ENCODE assay signal across 15 cellular contexts in the genomic region with DNA sequence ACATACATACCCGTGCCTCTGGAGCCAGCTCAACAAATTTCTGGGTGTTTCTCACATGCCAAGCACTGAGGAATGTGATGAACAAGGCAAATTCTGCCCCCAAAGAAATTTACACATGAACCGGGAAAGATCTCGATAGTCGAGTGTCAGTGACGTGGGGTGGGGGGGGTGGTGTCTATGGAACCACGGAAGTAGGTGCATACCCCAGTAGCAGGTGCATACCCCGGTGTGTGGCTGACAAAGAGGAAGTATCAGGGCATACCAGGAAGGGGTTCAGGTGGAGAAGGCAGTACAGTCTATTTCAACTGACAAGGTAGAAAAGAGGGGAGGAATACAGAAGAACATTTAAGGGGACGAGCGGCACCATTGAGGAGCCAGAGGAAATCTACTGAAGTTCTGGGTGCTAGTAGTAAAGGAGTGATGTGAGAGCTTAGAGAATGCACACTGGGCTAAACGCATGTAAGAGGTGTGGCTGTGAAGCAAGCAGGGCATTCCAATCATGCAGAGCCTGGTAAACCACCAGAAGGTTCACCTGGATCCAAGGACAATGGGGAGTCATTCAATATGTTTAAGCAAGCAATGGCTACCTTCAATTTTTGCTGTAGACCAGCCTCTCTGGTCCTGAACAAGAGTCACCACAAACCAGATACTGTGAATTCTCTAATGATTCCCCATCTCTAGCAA. TPM values are rescaled to one million over a fixed set of nuclear protein-coding genes. Genes with fewer than 3 reads are reported as not detected.
DNase-seq lines count a peak whose midpoint lies in the region; ATAC-seq and TF ChIP-seq lines count a peak whose summit lies in the region.
"Had no signal": no experiment of that assay in that cellular context is flagged by ENCODE, and none has a peak within 500 bp of the region (broad histone marks: within the 10 kb centered on the region; RNA-seq: fewer than 3 reads in every experiment).

No MANE protein-coding gene starts in this region.

- no peaks in the 10 kb centered on the region for H3K27me3 ChIP-seq in mammary epithelial cell (ENCODE audit: insufficient read depth, low read length)
- H3K27me3 ChIP-seq in uterus: no peaks in the 10 kb centered on the region
- H3K27me3 ChIP-seq: tibial artery had no signal

- peaks cover 74 to 75% of the 10 kb centered on the region in 2 donors for H3K4me1 Mint-ChIP-seq in natural killer cell treated with Interleukin-12 subunit alpha and Interleukin-12 subunit beta and Interleukin-15 and Interleukin-18, amount 100 ng/mL, for 72 hours (ENCODE audit: low read depth in 2 of 2)
- H3K4me1 Mint-ChIP-seq in natural killer cell: peaks cover 58 to 59% of the 10 kb centered on the region in 2 donors
- peaks cover 45 to 89% (median 88%) of the 10 kb centered on the region in 4 donors for H3K4me1 Mint-ChIP-seq in naive thymus-derived CD8-positive, alpha-beta T cell

- DNase-seq in natural killer cell treated with Interleukin-12 subunit alpha and Interleukin-12 subunit beta and Interleukin-15 and Interleukin-18, amount 100 ng/mL, for 72 hours (ENCODE audit: low spot score): no peak
- no peak for DNase-seq in natural killer cell
- DNase-seq in mammary epithelial cell: no peak
- DNase-seq in naive thymus-derived CD8-positive, alpha-beta T cell: peak in 1 of 10 donors; percentile 5
- DNase-seq in uterus: no peak
- no peak for DNase-seq in substantia nigra (lab: John Stamatoyannopoulos, UW)
- DNase-seq in dedifferentiated amniotic fluid mesenchymal stem cell (ENCODE audit: extremely low spot score): no peak
- no peak for DNase-seq in activated naive CD4-positive, alpha-beta T cell treated with anti-CD3 and anti-CD28 coated beads, Interleukin-2, amount 50 U/mL, for 72 hours (ENCODE audit: low spot score in 2 of 2)
- DNase-seq: head of caudate nucleus, kidney glomerular epithelial cell, NCI-H2029, psoas muscle, tibial artery, WERI-Rb-1 had no signal

- no peak for TF ChIP-seq POLR2A in uterus (IDR thresholded peaks at IDR 0.05)

- peak overlapping the region; percentile 33 for H3K4me2 ChIP-seq in mammary epithelial cell (ENCODE audit: insufficient read depth, low read depth, low read length)

- H3K27ac Mint-ChIP-seq in natural killer cell treated with Interleukin-12 subunit alpha and Interleukin-12 subunit beta and Interleukin-15 and Interleukin-18, amount 100 ng/mL, for 72 hours: peak overlapping the region in 1 of 2 donors; percentile 50
- peak overlapping the region in 1 of 2 donors; percentile 17 for H3K27ac Mint-ChIP-seq in natural killer cell
- peak overlapping the region in 9 of 10 donors; percentile 2 to 84 (median 49) for H3K27ac Mint-ChIP-seq in naive thymus-derived CD8-positive, alpha-beta T cell
- no peak overlapping the region for H3K27ac Mint-ChIP-seq in activated naive CD4-positive, alpha-beta T cell treated with anti-CD3 and anti-CD28 coated beads, Interleukin-2, amount 50 U/mL, for 72 hours

- CTCF ChIA-PET in mammary epithelial cell (lab: Charles Lee; ENCODE audit: low non-redundant PET): no interaction called here

- H3K4me1 ChIP-seq in mammary epithelial cell (ENCODE audit: insufficient read depth, low read length) (peaks cover 61% of the 10 kb centered on the region), uterus (peaks cover 5 to 14% of the 10 kb centered on the region in 2 donors)

- no peak for ATAC-seq in natural killer cell treated with Interleukin-12 subunit alpha and Interleukin-12 subunit beta and Interleukin-15 and Interleukin-18, amount 100 ng/mL, for 72 hours
- no peak for ATAC-seq in natural killer cell
- peak in 1 of 2 donors; percentile 60 for ATAC-seq in naive thymus-derived CD8-positive, alpha-beta T cell
- no peak for ATAC-seq in activated naive CD4-positive, alpha-beta T cell treated with anti-CD3 and anti-CD28 coated beads, Interleukin-2, amount 50 U/mL, for 72 hours
- ATAC-seq: Panc1, psoas muscle had no signal

- H3K9ac ChIP-seq in mammary epithelial cell (ENCODE audit: insufficient read depth, low read length): no peak overlapping the region

- no peaks in the 10 kb centered on the region for H3K36me3 ChIP-seq in mammary epithelial cell (ENCODE audit: insufficient read depth, low read length)
- no peaks in the 10 kb centered on the region for H3K36me3 ChIP-seq in uterus
- H3K36me3 ChIP-seq: tibial artery, WERI-Rb-1 had no signal

- in situ Hi-C loops in mammary epithelial cell (cut with MboI; ENCODE audit: low sequenced_read_pairs in 2 of 2): no loop called here

- H3K36me3 Mint-ChIP-seq in natural killer cell treated with Interleukin-12 subunit alpha and Interleukin-12 subunit beta and Interleukin-15 and Interleukin-18, amount 100 ng/mL, for 72 hours: peaks cover 25% of the 10 kb centered on the region
- no peaks in the 10 kb centered on the region for H3K36me3 Mint-ChIP-seq in natural killer cell
- H3K36me3 Mint-ChIP-seq in naive thymus-derived CD8-positive, alpha-beta T cell: peaks cover 0 to 15% (median 0%) of the 10 kb centered on the region in 3 donors
- H3K36me3 Mint-ChIP-seq in activated naive CD4-positive, alpha-beta T cell treated with anti-CD3 and anti-CD28 coated beads, Interleukin-2, amount 50 U/mL, for 72 hours: peaks cover 18 to 51% of the 10 kb centered on the region in 2 donors

- dilution Hi-C loops in mammary epithelial cell (cut with HindIII; ENCODE audit: low sequenced_read_pairs): no loop called here

- POLR2A ChIA-PET in naive thymus-derived CD8-positive, alpha-beta T cell (lab: Charles Lee): no interaction called here

- BruUV-seq in mammary epithelial cell (replicated peaks; lab: Mats Ljungman, UMichigan): no TSS peak

- no peaks in the 10 kb centered on the region for H3K9me3 ChIP-seq in mammary epithelial cell (replicated peaks; ENCODE audit: insufficient read depth, low read length)
- no peaks in the 10 kb centered on the region for H3K9me3 ChIP-seq in uterus
- H3K9me3 ChIP-seq: psoas muscle, tibial artery had no signal

- H3K27ac ChIP-seq in mammary epithelial cell (ENCODE audit: insufficient read depth, low read depth, low read length) (peak overlapping the region; percentile 11), uterus (peak overlapping the region; percentile 26 to 57), substantia nigra (ENCODE audit: low read depth, low read length, poor library complexity, severe bottlenecking) (no peak overlapping the region)
- H3K27ac ChIP-seq: psoas muscle had no signal

- H3K9me3 Mint-ChIP-seq in natural killer cell treated with Interleukin-12 subunit alpha and Interleukin-12 subunit beta and Interleukin-15 and Interleukin-18, amount 100 ng/mL, for 72 hours: no peaks in the 10 kb centered on the region
- H3K9me3 Mint-ChIP-seq in natural killer cell: no peaks in the 10 kb centered on the region
- H3K9me3 Mint-ChIP-seq in naive thymus-derived CD8-positive, alpha-beta T cell: no peaks in the 10 kb centered on the region
- H3K9me3 Mint-ChIP-seq in activated naive CD4-positive, alpha-beta T cell treated with anti-CD3 and anti-CD28 coated beads, Interleukin-2, amount 50 U/mL, for 72 hours: no peaks in the 10 kb centered on the region

- H3K4me3 Mint-ChIP-seq in natural killer cell treated with Interleukin-12 subunit alpha and Interleukin-12 subunit beta and Interleukin-15 and Interleukin-18, amount 100 ng/mL, for 72 hours: peak overlapping the region; percentile 24
- no peak overlapping the region for H3K4me3 Mint-ChIP-seq in natural killer cell
- peak overlapping the region in 7 of 10 donors; percentile 2 to 64 (median 23) for H3K4me3 Mint-ChIP-seq in naive thymus-derived CD8-positive, alpha-beta T cell

- H3K27me3 Mint-ChIP-seq in natural killer cell treated with Interleukin-12 subunit alpha and Interleukin-12 subunit beta and Interleukin-15 and Interleukin-18, amount 100 ng/mL, for 72 hours: no peaks in the 10 kb centered on the region
- no peaks in the 10 kb centered on the region for H3K27me3 Mint-ChIP-seq in natural killer cell (ENCODE audit: low read depth in 2 of 2)
- no peaks in the 10 kb centered on the region for H3K27me3 Mint-ChIP-seq in naive thymus-derived CD8-positive, alpha-beta T cell

- H3K79me2 ChIP-seq in mammary epithelial cell (ENCODE audit: insufficient read depth, low read length): peaks cover 98% of the 10 kb centered on the region

- H4K20me1 ChIP-seq in mammary epithelial cell (ENCODE audit: insufficient read depth, low read length): no peaks in the 10 kb centered on the region

- H2AFZ ChIP-seq in mammary epithelial cell (ENCODE audit: low read depth, low read length): no peak overlapping the region

- 43% methylated on average over 10 of the region's 10 CpGs for WGBS in mammary epithelial cell (ENCODE audit: low coverage, missing lambda C conversion rate)

- no peak overlapping the region for H3K4me3 ChIP-seq in mammary epithelial cell (replicated peaks in 1 of 3; ENCODE audit: insufficient read depth in 1 of 3, low read depth in 2 of 3, low read length in 3 of 3)
- no peak overlapping the region for H3K4me3 ChIP-seq in uterus
- H3K4me3 ChIP-seq: psoas muscle, tibial artery had no signal

- intact Hi-C loops in natural killer cell (cut with micrococcal nuclease) (no loop called here), mammary epithelial cell (cut with micrococcal nuclease) (no loop called here), uterus (cut with DNase I; ENCODE audit: low total_unique reads) (no loop called here)

- TF ChIP-seq CTCF in natural killer cell (IDR thresholded peaks at IDR 0.05) (no peak), mammary epithelial cell (conservative IDR thresholded peaks at IDR 0.05 in 1 of 2, IDR thresholded peaks at IDR 0.05 in 1 of 2; ENCODE audit: extremely low read depth in 1 of 2, insufficient read depth in 1 of 2, low read depth in 1 of 2, low read length in 2 of 2) (no peak), uterus (IDR thresholded peaks at IDR 0.05) (no peak)

RNA-seq across cellular contexts. Expression of a gene that starts 6.2 kb away (rescaled TPM):
- 100 to 1,000 TPM in 1 of 2 donors, 10 to 100 TPM in 1; 65.7 to 104 TPM for total RNA-seq in natural killer cell treated with Interleukin-12 subunit alpha and Interleukin-12 subunit beta and Interleukin-15 and Interleukin-18, amount 100 ng/mL, for 72 hours
- total RNA-seq in natural killer cell: 10 to 100 TPM; 19.7 to 23.4 (median 20.8) TPM
- total RNA-seq in mammary epithelial cell: 10 to 100 TPM; 52.4 to 76.0 TPM
- 31.9 TPM for polyA plus RNA-seq in mammary epithelial cell
- polyA minus RNA-seq in mammary epithelial cell: 65.6 TPM
- 10 to 100 TPM; 22.7 to 23.6 TPM for total RNA-seq in naive thymus-derived CD8-positive, alpha-beta T cell
- polyA plus RNA-seq in naive thymus-derived CD8-positive, alpha-beta T cell: 1 to 10 TPM; 3.6 to 4.4 (median 4.2) TPM
- total RNA-seq in uterus: 10 to 100 TPM; 53.2 to 72.4 (median 66.4) TPM
- 10 to 100 TPM; 28.9 to 66.0 TPM for total RNA-seq in activated naive CD4-positive, alpha-beta T cell treated with anti-CD3 and anti-CD28 coated beads, Interleukin-2, amount 50 U/mL, for 72 hours

Comparison
In these comparisons a context has a peak if more than half of its experiments do, and no peak if none do; other contexts are left out.
1. H3K27ac Mint-ChIP-seq: peak in naive thymus-derived CD8-positive, alpha-beta T cell (9 of 10); none in activated naive CD4-positive, alpha-beta T cell treated with anti-CD3 and anti-CD28 coated beads, Interleukin-2, amount 50 U/mL, for 72 hours (0 of 2).